In genomic region chr11:122983438-122984185, GRCh38 we compare ENCODE assay signal across 3 cellular contexts.
TF ChIP-seq lines count a peak whose summit lies in the region.

No MANE protein-coding gene starts in this region.

TF ChIP-seq in liver, 16 proteins besides CTCF, POLR2A, EP300 and RAD21:
- TF ChIP-seq HNF4A (conservative IDR thresholded peaks at IDR 0.05) = no peak
- no peak for TF ChIP-seq TAF1 (conservative IDR thresholded peaks at IDR 0.05)
- TF ChIP-seq ATF3 (IDR thresholded peaks at IDR 0.05) = no peak
- TF ChIP-seq YY1 (IDR thresholded peaks at IDR 0.05) = no peak
- no peak for TF ChIP-seq ZBTB33 (IDR thresholded peaks at IDR 0.05)
- no peak for TF ChIP-seq EGR1 (IDR thresholded peaks at IDR 0.05; ENCODE audit: low read depth in 2 of 2)
- TF ChIP-seq FOXA2 (IDR thresholded peaks at IDR 0.05) = no peak
- TF ChIP-seq GABPA (IDR thresholded peaks at IDR 0.05 in 1 of 2, conservative IDR thresholded peaks at IDR 0.05 in 1 of 2) = no peak
- TF ChIP-seq RXRA (IDR thresholded peaks at IDR 0.05) = no peak

TF ChIP-seq in HepG2, 621 proteins besides CTCF, POLR2A, EP300 and RAD21:
- no peak for TF ChIP-seq ZNF512 (CRISPR knock-in tag; IDR thresholded peaks at IDR 0.05)
- no peak for TF ChIP-seq FOXJ3 (CRISPR knock-in tag; IDR thresholded peaks at IDR 0.05; ENCODE audit: borderline replicate concordance)
- no peak for TF ChIP-seq ZBTB7B (CRISPR knock-in tag; IDR thresholded peaks at IDR 0.05)
- TF ChIP-seq AKNA (CRISPR knock-in tag; IDR thresholded peaks at IDR 0.05; ENCODE audit: borderline replicate concordance) = no peak
- no peak for TF ChIP-seq MBD4 (IDR thresholded peaks at IDR 0.05; ENCODE audit: borderline replicate concordance, low read length)
- TF ChIP-seq POGZ (CRISPR knock-in tag; IDR thresholded peaks at IDR 0.05) = no peak
- no peak for TF ChIP-seq MIER2 (CRISPR knock-in tag; IDR thresholded peaks at IDR 0.05)
- TF ChIP-seq ZNF747 (CRISPR knock-in tag; IDR thresholded peaks at IDR 0.05; ENCODE audit: borderline replicate concordance) = no peak
- no peak for TF ChIP-seq ZNF124 (CRISPR knock-in tag; IDR thresholded peaks at IDR 0.05)

TF ChIP-seq in GM12878, 131 proteins besides CTCF, POLR2A, EP300 and RAD21:
- TF ChIP-seq TBL1XR1 (IDR thresholded peaks at IDR 0.05; ENCODE audit: low read depth, low read length) (no peak), EZH2 (IDR thresholded peaks at IDR 0.05; ENCODE audit: borderline replicate concordance, control insufficient read depth, low read depth, low read length) (0 out of 2 replicates have a peak, but pooled peaks have one; percentile 33)
TF ChIP-seq in GM12878: peak in this region for 1.
